Comparison of ENCODE assay signal across 1 cellular context in the genomic region with DNA sequence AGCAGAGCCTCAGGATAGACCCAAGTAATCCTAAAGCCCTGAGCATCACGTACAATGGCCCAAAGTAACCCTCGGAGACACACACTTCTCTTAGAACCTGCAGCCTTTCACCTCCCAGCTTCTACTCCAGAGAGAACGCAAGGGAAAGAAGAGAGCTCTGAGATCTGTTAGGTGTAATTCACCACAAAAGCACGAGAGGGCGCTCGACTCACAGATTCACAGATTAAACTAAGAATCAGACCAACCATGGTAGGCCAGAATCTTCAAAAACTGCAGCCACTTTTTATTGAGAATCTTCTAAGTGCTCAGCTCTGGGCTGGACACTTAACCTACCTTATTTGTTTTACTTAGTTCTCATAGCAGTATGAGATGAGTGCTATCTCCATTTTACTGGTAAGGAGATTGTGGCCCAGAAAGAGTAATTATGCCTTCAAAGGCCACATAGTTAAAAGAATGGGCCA.
TF ChIP-seq lines count a peak whose summit lies in the region.

No MANE protein-coding gene starts in this region.

TF ChIP-seq in HepG2, 621 proteins besides CTCF, POLR2A, EP300 and RAD21:
- TF ChIP-seq ZNF24 (IDR thresholded peaks at IDR 0.05), result 0 out of 2 replicates have a peak, but pooled peaks have one; percentile 13
- TF ChIP-seq SSRP1 (CRISPR knock-in tag; IDR thresholded peaks at IDR 0.05), result peak; percentile 60; the same call in 1 of the 2 replicates
- TF ChIP-seq ZSCAN29 (CRISPR knock-in tag; conservative IDR thresholded peaks at IDR 0.05), result no peak
- TF ChIP-seq ZNF792 (CRISPR knock-in tag; IDR thresholded peaks at IDR 0.05), result peak; percentile 43; the same call in 1 of the 2 replicates
- 0 out of 2 replicates have a peak, but pooled peaks have one; percentile 26 for TF ChIP-seq SAP130 (CRISPR knock-in tag; IDR thresholded peaks at IDR 0.05; ENCODE audit: low read depth)
- TF ChIP-seq CBX5 (CRISPR knock-in tag; IDR thresholded peaks at IDR 0.05; ENCODE audit: borderline replicate concordance), result no peak
- TF ChIP-seq, protein P1, sequence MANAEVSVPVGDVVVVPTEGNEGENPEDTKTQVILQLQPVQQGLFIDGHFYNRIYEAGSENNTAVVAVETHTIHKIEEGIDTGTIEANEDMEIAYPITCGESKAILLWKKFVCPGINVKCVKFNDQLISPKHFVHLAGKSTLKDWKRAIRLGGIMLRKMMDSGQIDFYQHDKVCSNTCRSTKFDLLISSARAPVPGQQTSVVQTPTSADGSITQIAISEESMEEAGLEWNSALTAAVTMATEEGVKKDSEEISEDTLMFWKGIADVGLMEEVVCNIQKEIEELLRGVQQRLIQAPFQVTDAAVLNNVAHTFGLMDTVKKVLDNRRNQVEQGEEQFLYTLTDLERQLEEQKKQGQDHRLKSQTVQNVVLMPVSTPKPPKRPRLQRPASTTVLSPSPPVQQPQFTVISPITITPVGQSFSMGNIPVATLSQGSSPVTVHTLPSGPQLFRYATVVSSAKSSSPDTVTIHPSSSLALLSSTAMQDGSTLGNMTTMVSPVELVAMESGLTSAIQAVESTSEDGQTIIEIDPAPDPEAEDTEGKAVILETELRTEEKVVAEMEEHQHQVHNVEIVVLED (CRISPR knock-in tag; IDR thresholded peaks at IDR 0.05; ENCODE audit: borderline replicate concordance), result 0 out of 2 replicates have a peak, but pooled peaks have one; percentile 31
- peak; percentile 97 for TF ChIP-seq STAG1 (CRISPR knock-in tag; IDR thresholded peaks at IDR 0.05)
- peak in 1 of 2 experiments; percentile 45; a peak in 1 of 4 replicates for TF ChIP-seq KLF16 (CRISPR knock-in tag; IDR thresholded peaks at IDR 0.05)
- TF ChIP-seq, protein P2, sequence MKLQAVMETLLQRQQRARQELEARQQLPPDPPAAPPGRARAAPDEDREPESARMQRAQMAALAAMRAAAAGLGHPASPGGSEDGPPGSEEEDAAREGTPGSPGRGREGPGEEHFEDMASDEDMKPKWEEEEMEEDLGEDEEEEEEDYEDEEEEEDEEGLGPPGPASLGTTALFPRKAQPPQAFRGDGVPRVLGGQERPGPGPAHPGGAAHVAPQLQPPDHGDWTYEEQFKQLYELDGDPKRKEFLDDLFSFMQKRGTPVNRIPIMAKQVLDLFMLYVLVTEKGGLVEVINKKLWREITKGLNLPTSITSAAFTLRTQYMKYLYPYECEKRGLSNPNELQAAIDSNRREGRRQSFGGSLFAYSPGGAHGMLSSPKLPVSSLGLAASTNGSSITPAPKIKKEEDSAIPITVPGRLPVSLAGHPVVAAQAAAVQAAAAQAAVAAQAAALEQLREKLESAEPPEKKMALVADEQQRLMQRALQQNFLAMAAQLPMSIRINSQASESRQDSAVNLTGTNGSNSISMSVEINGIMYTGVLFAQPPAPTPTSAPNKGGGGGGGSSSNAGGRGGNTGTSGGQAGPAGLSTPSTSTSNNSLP (IDR thresholded peaks at IDR 0.05; ENCODE audit: low read depth, low read length), result peak; percentile 48; the same call in 1 of the 2 replicates
- TF ChIP-seq ZKSCAN8 (CRISPR knock-in tag; IDR thresholded peaks at IDR 0.05; ENCODE audit: borderline replicate concordance), result 0 out of 2 replicates have a peak, but pooled peaks have one; percentile 34
- peak; percentile 97 for TF ChIP-seq SMC3 (IDR thresholded peaks at IDR 0.05; ENCODE audit: low read length)
- TF ChIP-seq ZFY (CRISPR knock-in tag; IDR thresholded peaks at IDR 0.05), result peak; percentile 26; the same call in 1 of the 2 replicates
- TF ChIP-seq MIXL1 (CRISPR knock-in tag; IDR thresholded peaks at IDR 0.05), result peak; percentile 54; the same call in 1 of the 2 replicates
- no peak for TF ChIP-seq KMT2B (CRISPR knock-in tag; IDR thresholded peaks at IDR 0.05)
- no peak for TF ChIP-seq LCORL (IDR thresholded peaks at IDR 0.05)
- peak; percentile 46; the same call in 1 of the 2 replicates for TF ChIP-seq LCORL (CRISPR knock-in tag; IDR thresholded peaks at IDR 0.05)
- 0 out of 2 replicates have a peak, but pooled peaks have one; percentile 20 for TF ChIP-seq SMAD3 (CRISPR knock-in tag; IDR thresholded peaks at IDR 0.05)
- TF ChIP-seq CEBPG (CRISPR knock-in tag; IDR thresholded peaks at IDR 0.05), result 0 out of 2 replicates have a peak, but pooled peaks have one; percentile 3
- TF ChIP-seq THAP11 (CRISPR knock-in tag; IDR thresholded peaks at IDR 0.05), result peak; percentile 78
- 0 out of 2 replicates have a peak, but pooled peaks have one; percentile 15 for TF ChIP-seq GATAD2A (CRISPR knock-in tag; IDR thresholded peaks at IDR 0.05)
- 0 out of 2 replicates have a peak, but pooled peaks have one; percentile 24 for TF ChIP-seq KAT8 (CRISPR knock-in tag; IDR thresholded peaks at IDR 0.05)
- TF ChIP-seq MED1 (CRISPR knock-in tag; IDR thresholded peaks at IDR 0.05), result peak; percentile 31; the same call in 1 of the 2 replicates
- peak; percentile 10 for TF ChIP-seq XRCC5 (optimal IDR thresholded peaks at IDR 0.05; ENCODE audit: low read length)
- TF ChIP-seq ZKSCAN5 (CRISPR knock-in tag; IDR thresholded peaks at IDR 0.05), result peak; percentile 97
- TF ChIP-seq NONO (IDR thresholded peaks at IDR 0.05), result no peak
- 0 out of 2 replicates have a peak, but pooled peaks have one; percentile 19 for TF ChIP-seq NONO (CRISPR knock-in tag; conservative IDR thresholded peaks at IDR 0.05)
- no peak for TF ChIP-seq NR2F6 (IDR thresholded peaks at IDR 0.05)
- TF ChIP-seq NR2F6 (CRISPR knock-in tag; IDR thresholded peaks at IDR 0.05), result 0 out of 2 replicates have a peak, but pooled peaks have one; percentile 8
- no peak for TF ChIP-seq ZBTB8A (CRISPR knock-in tag; IDR thresholded peaks at IDR 0.05; ENCODE audit: borderline replicate concordance, low read depth)
- TF ChIP-seq FOXO1 (CRISPR knock-in tag; IDR thresholded peaks at IDR 0.05), result no peak
- no peak for TF ChIP-seq HES4 (CRISPR knock-in tag; IDR thresholded peaks at IDR 0.05; ENCODE audit: borderline replicate concordance)
- peak; percentile 42; the same call in 1 of the 2 replicates for TF ChIP-seq ZFX (CRISPR knock-in tag; IDR thresholded peaks at IDR 0.05; ENCODE audit: low read depth)
- TF ChIP-seq ZNF614 (CRISPR knock-in tag; IDR thresholded peaks at IDR 0.05; ENCODE audit: borderline replicate concordance), result no peak
